ENCODE assay signal across 1 cellular context in genomic region chr11:18772211-18772610, GRCh38.
TF ChIP-seq lines count a peak whose summit lies in the region.

No MANE protein-coding gene starts in this region.

TF ChIP-seq in H1, 55 proteins besides CTCF, POLR2A, EP300 and RAD21:
- TF ChIP-seq POLR2AphosphoS5 (IDR thresholded peaks at IDR 0.05; ENCODE audit: low read depth, low read length), result no peak
